In the genomic region with DNA sequence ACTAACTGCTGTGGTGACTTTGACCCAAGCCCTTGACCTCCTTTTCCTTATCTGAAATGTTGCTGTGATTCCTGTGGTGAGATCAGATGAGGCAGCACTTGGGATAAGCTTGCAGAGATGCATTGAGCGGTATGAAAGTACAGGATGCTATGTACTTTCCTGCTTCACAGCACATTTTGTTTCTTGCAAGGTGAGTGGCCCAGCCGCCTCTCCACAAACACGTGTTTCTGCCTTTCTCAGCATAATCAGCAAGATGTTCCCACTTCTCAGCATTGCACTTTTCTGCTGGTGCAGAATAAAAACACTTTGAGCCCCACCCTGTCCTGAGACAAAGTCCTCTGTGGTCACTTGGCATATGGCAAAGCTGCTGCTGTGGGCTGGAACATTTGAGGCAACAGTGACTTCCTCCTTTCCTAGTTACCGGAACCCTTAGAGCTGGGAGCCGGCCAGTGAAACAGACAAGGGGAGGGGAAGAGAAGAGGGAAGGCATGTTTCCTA, we compare ENCODE assay signal across 10 cellular contexts. TPM values are rescaled to one million over a fixed set of nuclear protein-coding genes. Genes with fewer than 3 reads are reported as not detected.
DNase-seq lines count a peak whose midpoint lies in the region; ATAC-seq, FAIRE-seq and TF ChIP-seq lines count a peak whose summit lies in the region.
"Had no signal": no experiment of that assay in that cellular context is flagged by ENCODE, and none has a peak within 500 bp of the region (broad histone marks: within the 10 kb centered on the region; RNA-seq: fewer than 3 reads in every experiment).

No MANE protein-coding gene starts in this region.

- POLR2A ChIA-PET in activated CD4-positive, alpha-beta T cell treated with anti-CD3 and anti-CD28 coated beads for 36 hours (lab: Charles Lee): no interaction called here

- peak; percentile 40 for ATAC-seq in activated CD4-positive, alpha-beta T cell treated with anti-CD3 and anti-CD28 coated beads for 36 hours
- peak; percentile 88 to 91 for ATAC-seq in lower lobe of right lung
- ATAC-seq in GM18861 (IDR thresholded peaks at IDR 0.05; ENCODE audit: unreplicated experiment): no peak

- TF ChIP-seq POLR2A in testis (IDR thresholded peaks at IDR 0.05): no peak

- H3K4me3 ChIP-seq in bronchial epithelial cell (ENCODE audit: low read depth, low read length) (no peak overlapping the region), lower lobe of right lung (no peak overlapping the region), testis (no peak overlapping the region)

- H3K9me3 ChIP-seq in lower lobe of right lung (no peaks in the 10 kb centered on the region), testis (no peaks in the 10 kb centered on the region)

- no peaks in the 10 kb centered on the region for H3K9me3 Mint-ChIP-seq in activated CD4-positive, alpha-beta T cell treated with anti-CD3 and anti-CD28 coated beads for 36 hours (ENCODE audit: low read depth)
- H3K9me3 Mint-ChIP-seq: activated naive CD4-positive, alpha-beta T cell treated with anti-CD3 and anti-CD28 coated beads, Interleukin-2, amount 50 U/mL, for 24 hours had no signal

- no peaks in the 10 kb centered on the region for H3K27me3 ChIP-seq in bronchial epithelial cell (ENCODE audit: control insufficient read depth, insufficient read depth, low read length)
- no peaks in the 10 kb centered on the region for H3K27me3 ChIP-seq in lower lobe of right lung (ENCODE audit: low read depth)
- no peaks in the 10 kb centered on the region for H3K27me3 ChIP-seq in testis

- TF ChIP-seq CTCF in bronchial epithelial cell (IDR thresholded peaks at IDR 0.05; ENCODE audit: insufficient read depth, low read length, severe bottlenecking): no peak
- TF ChIP-seq CTCF in lower lobe of right lung (IDR thresholded peaks at IDR 0.05): no peak
- no peak for TF ChIP-seq CTCF in testis (IDR thresholded peaks at IDR 0.05)

- H3K4me1 ChIP-seq in lower lobe of right lung (peaks cover 63% of the 10 kb centered on the region), testis (peaks cover 28% of the 10 kb centered on the region)

- H3K36me3 Mint-ChIP-seq in activated CD4-positive, alpha-beta T cell treated with anti-CD3 and anti-CD28 coated beads for 36 hours (ENCODE audit: low read depth): peaks cover 2% of the 10 kb centered on the region

- FAIRE-seq in bronchial epithelial cell (lab: Jason Lieb, UNC): peak; percentile 90

- H3K27me3 Mint-ChIP-seq in activated CD4-positive, alpha-beta T cell treated with anti-CD3 and anti-CD28 coated beads for 36 hours: no peaks in the 10 kb centered on the region

- peak; percentile 12 for DNase-seq in activated CD4-positive, alpha-beta T cell treated with anti-CD3 and anti-CD28 coated beads for 36 hours
- no peak for DNase-seq in activated CD4-positive, alpha-beta T cell treated with anti-CD3 and anti-CD28 coated beads for 1 hour
- DNase-seq in bronchial epithelial cell (ENCODE audit: low read depth) (no peak), lower lobe of right lung (peak; percentile 90), testis (peak; percentile 71), NCI-H128 (lab: John Stamatoyannopoulos, UW; ENCODE audit: unreplicated experiment) (no peak), T-helper 9 cell (no peak)

- 21 to 42% methylated on average over 5 of the region's 5 CpGs for WGBS in testis, 2 donors

- no peak overlapping the region for H3K4me3 Mint-ChIP-seq in activated CD4-positive, alpha-beta T cell treated with anti-CD3 and anti-CD28 coated beads for 36 hours
- H3K4me3 Mint-ChIP-seq: activated naive CD4-positive, alpha-beta T cell treated with anti-CD3 and anti-CD28 coated beads, Interleukin-2, amount 50 U/mL, for 24 hours had no signal

- H3K4me1 Mint-ChIP-seq in activated CD4-positive, alpha-beta T cell treated with anti-CD3 and anti-CD28 coated beads for 36 hours: peaks cover 20% of the 10 kb centered on the region

- intact Hi-C loops in activated CD4-positive, alpha-beta T cell treated with anti-CD3 and anti-CD28 coated beads for 36 hours (cut with DNase I, micrococcal nuclease): no loop called here
- intact Hi-C loops in lower lobe of right lung (cut with DNase I) (no loop called here), testis (cut with DNase I; ENCODE audit: low total_unique reads) (no loop called here)

- H3K27ac ChIP-seq in lower lobe of right lung (peak overlapping the region; percentile 80), testis (peak overlapping the region; percentile 59 to 77)
- H3K27ac ChIP-seq: 22Rv1 had no signal

- H3K27ac Mint-ChIP-seq in activated CD4-positive, alpha-beta T cell treated with anti-CD3 and anti-CD28 coated beads for 36 hours: peak overlapping the region; percentile 30
- H3K27ac Mint-ChIP-seq: activated naive CD4-positive, alpha-beta T cell treated with anti-CD3 and anti-CD28 coated beads, Interleukin-2, amount 50 U/mL, for 24 hours had no signal

- H3K36me3 ChIP-seq in bronchial epithelial cell (ENCODE audit: control insufficient read depth, insufficient read depth, low read length): peaks cover 2% of the 10 kb centered on the region
- peaks cover 21% of the 10 kb centered on the region for H3K36me3 ChIP-seq in lower lobe of right lung
- H3K36me3 ChIP-seq in testis (ENCODE audit: low read depth, missing control alignments): no peaks in the 10 kb centered on the region

- CTCF ChIA-PET in activated CD4-positive, alpha-beta T cell treated with anti-CD3 and anti-CD28 coated beads for 36 hours (lab: Charles Lee): interaction anchor here (0.6 kb wide), 1 partner anchor 65 kb away, joined by 3 read pairs; no protein-coding TSS in a partner anchor

RNA-seq across cellular contexts. Expression of gene NUDT16, which starts 4.9 kb away (rescaled TPM):
- 1 to 10 TPM; 4.0 to 5.7 TPM for total RNA-seq in activated CD4-positive, alpha-beta T cell treated with anti-CD3 and anti-CD28 coated beads for 36 hours
- 5.4 and 7.6 TPM in 2 replicates for total RNA-seq in bronchial epithelial cell
- 38.7 TPM for total RNA-seq in lower lobe of right lung
- total RNA-seq in testis: 10 to 100 TPM; 20.8 to 26.4 TPM
- 20.6 TPM for polyA plus RNA-seq in testis (ENCODE audit: insufficient read depth, low read depth, low replicate concordance)

Comparison
In these comparisons a context has a peak if more than half of its experiments do, and no peak if none do; other contexts are left out.
1. DNase-seq: peak in activated CD4-positive, alpha-beta T cell treated with anti-CD3 and anti-CD28 coated beads for 36 hours (single experiment), lower lobe of right lung (single experiment) and testis (single experiment); none in activated CD4-positive, alpha-beta T cell treated with anti-CD3 and anti-CD28 coated beads for 1 hour (single experiment), bronchial epithelial cell (single experiment), NCI-H128 (single experiment) and T-helper 9 cell (single experiment).